Comparison of ENCODE assay signal across 9 cellular contexts in the genomic region with DNA sequence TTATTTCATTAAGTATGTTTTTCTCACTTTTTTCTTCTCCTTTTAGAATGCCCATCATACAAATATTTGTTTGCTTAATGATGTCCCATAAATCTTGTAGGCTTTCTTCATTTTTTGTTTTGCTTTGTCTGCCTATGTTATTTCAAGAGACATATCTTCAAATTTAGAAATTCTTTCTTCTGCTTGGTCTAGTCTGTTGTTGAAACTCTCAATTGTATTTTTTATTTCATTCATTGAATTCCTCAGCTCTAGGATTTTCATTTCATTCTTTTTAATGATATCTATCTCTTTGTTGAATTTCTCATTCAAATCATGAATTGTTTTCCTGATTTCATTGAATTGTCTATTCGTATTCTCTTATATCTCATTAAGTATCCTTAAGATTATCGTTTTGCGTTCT.
"Had no signal": no experiment of that assay in that cellular context is flagged by ENCODE, and none has a peak within 500 bp of the region (broad histone marks: within the 10 kb centered on the region; RNA-seq: fewer than 3 reads in every experiment).

No MANE protein-coding gene starts in this region.

- H3K4me2 ChIP-seq: GM23338 had no signal

- ATAC-seq: GM23338, HepG2 had no signal

- H2AFZ ChIP-seq: GM23338 had no signal

- H3K27ac ChIP-seq: HL-60 had no signal

- FAIRE-seq: H1, H54, HepG2 had no signal

- H3K4me3 ChIP-seq: GM23338 had no signal

- DNase-seq: H9, HCEC 1CT, HFFc6, KG1 had no signal
